1 cellular context compared by ENCODE assay signal in genomic region chr9:79742145-79742820, GRCh38.
TF ChIP-seq lines count a peak whose summit lies in the region.

No MANE protein-coding gene starts in this region.

TF ChIP-seq in GM23338, 12 proteins besides CTCF, POLR2A, EP300 and RAD21 (continued from another document):
- TF ChIP-seq ZNF462 (CRISPR knock-in tag; IDR thresholded peaks at IDR 0.05) (no peak), ZNF114 (CRISPR knock-in tag; IDR thresholded peaks at IDR 0.05) (no peak), NANOG (IDR thresholded peaks at IDR 0.05; ENCODE audit: borderline replicate concordance) (no peak), STAT1 (IDR thresholded peaks at IDR 0.05; ENCODE audit: unreplicated experiment) (no peak), EZH2phosphoT487 (IDR thresholded peaks at IDR 0.05; ENCODE audit: unreplicated experiment) (no peak)
- TF ChIP-seq, protein P1, sequence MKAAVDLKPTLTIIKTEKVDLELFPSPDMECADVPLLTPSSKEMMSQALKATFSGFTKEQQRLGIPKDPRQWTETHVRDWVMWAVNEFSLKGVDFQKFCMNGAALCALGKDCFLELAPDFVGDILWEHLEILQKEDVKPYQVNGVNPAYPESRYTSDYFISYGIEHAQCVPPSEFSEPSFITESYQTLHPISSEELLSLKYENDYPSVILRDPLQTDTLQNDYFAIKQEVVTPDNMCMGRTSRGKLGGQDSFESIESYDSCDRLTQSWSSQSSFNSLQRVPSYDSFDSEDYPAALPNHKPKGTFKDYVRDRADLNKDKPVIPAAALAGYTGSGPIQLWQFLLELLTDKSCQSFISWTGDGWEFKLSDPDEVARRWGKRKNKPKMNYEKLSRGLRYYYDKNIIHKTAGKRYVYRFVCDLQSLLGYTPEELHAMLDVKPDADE (IDR thresholded peaks at IDR 0.05), result no peak
